In the genomic region with DNA sequence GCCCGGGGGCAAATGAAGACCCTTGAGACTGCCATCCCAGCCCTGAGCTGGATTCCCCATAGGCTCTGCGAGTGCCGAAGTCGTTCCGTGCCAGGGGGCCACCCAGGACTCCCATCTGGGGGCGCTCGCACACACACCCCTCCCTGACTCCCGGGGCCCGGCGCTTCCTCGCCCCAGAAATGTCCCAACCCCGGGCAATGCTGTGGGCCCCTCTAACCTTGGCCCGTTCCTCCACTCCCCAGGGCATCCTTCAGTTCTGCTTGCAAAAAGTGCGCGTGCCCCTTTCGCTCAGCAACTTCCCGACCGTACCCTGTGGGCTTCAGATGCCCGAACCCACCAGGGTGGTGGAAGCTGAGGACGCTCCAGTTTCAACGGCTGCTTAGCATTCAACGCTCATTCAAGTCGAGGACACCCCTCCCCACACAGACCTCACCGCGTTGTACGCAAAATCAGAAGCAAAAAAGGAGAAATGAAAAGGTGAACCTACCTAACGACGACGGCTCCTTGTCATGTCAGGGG, we compare ENCODE assay signal across 8 cellular contexts. TPM values are rescaled to one million over a fixed set of nuclear protein-coding genes. Genes with fewer than 3 reads are reported as not detected.
DNase-seq lines count a peak whose midpoint lies in the region; ATAC-seq and TF ChIP-seq lines count a peak whose summit lies in the region.

No MANE protein-coding gene starts in this region.

- H3K9ac ChIP-seq in BLaER1 treated with 17β-estradiol and CSF1 and Interleukin-3, amounts not matched to agents 10 nM and 100 nM: peak overlapping the region; percentile 76 to 89 (median 82)
- H3K9ac ChIP-seq in OCI-LY3 (ENCODE audit: low read length): peak overlapping the region; percentile 10; the same call in 1 of the 2 replicates
- H3K9ac ChIP-seq in mammary epithelial cell (ENCODE audit: insufficient read depth, low read length): no peak overlapping the region
- H3K9ac ChIP-seq in liver (ENCODE audit: low read depth in 1 of 2, low read length in 2 of 2): no peak overlapping the region
- peak overlapping the region in 3 of 5 donors; percentile 39 to 57 (median 53) for H3K9ac ChIP-seq in subcutaneous abdominal adipose tissue (ENCODE audit: low read length in 5 of 5)

- CTCF ChIA-PET in mammary epithelial cell (lab: Charles Lee; ENCODE audit: low non-redundant PET): no interaction called here

- whole genome bisulfite sequencing in mammary epithelial cell (ENCODE audit: low coverage, missing lambda C conversion rate): 1% methylated on average over 14 of the region's 29 CpGs
- WGBS in liver: 6% methylated on average over 29 of the region's 29 CpGs

- H3K27ac ChIP-seq in BLaER1 treated with 17β-estradiol and CSF1 and Interleukin-3, amounts not matched to agents 10 nM and 100 nM: peak overlapping the region in 10 of 11 experiments; percentile 60 to 85 (median 76); a peak in 21 of 22 replicates
- H3K27ac ChIP-seq in OCI-LY3 (ENCODE audit: low read length) (peak overlapping the region; percentile 21; the same call in 1 of the 2 replicates), mammary epithelial cell (ENCODE audit: insufficient read depth, low read depth, low read length) (no peak overlapping the region), liver (ENCODE audit: low read depth in 1 of 2, low read length in 2 of 2) (peak overlapping the region; percentile 12 to 15), subcutaneous abdominal adipose tissue (ENCODE audit: low read depth, low read length) (no peak overlapping the region)

- no peak for TF ChIP-seq CTCF in OCI-LY3 (IDR thresholded peaks at IDR 0.05; ENCODE audit: low read depth, low read length)
- no peak for TF ChIP-seq CTCF in mammary epithelial cell (conservative IDR thresholded peaks at IDR 0.05 in 1 of 2, IDR thresholded peaks at IDR 0.05 in 1 of 2; ENCODE audit: extremely low read depth in 1 of 2, insufficient read depth in 1 of 2, low read depth in 1 of 2, low read length in 2 of 2)
- no peak for TF ChIP-seq CTCF in liver (IDR thresholded peaks at IDR 0.05; ENCODE audit: low read depth, low read length, missing input control)

- no peak overlapping the region for H2AFZ ChIP-seq in OCI-LY3 (ENCODE audit: low read depth, low read length)
- peak overlapping the region; percentile 85 for H2AFZ ChIP-seq in mammary epithelial cell (ENCODE audit: low read depth, low read length)

- H3K4me3 ChIP-seq in BLaER1 treated with 17β-estradiol and CSF1 and Interleukin-3, amounts not matched to agents 10 nM and 100 nM: peak overlapping the region; percentile 65 to 80 (median 74)
- H3K4me3 ChIP-seq in OCI-LY3 (ENCODE audit: low read length) (peak overlapping the region; percentile 67), mammary epithelial cell (replicated peaks in 1 of 3; ENCODE audit: insufficient read depth in 1 of 3, low read depth in 2 of 3, low read length in 3 of 3) (peak overlapping the region; percentile 31 to 41 (median 35)), liver (ENCODE audit: low read depth in 1 of 3, low read length in 3 of 3) (peak overlapping the region; percentile 41 to 54 (median 42)), subcutaneous abdominal adipose tissue (ENCODE audit: low read depth in 1 of 5, low read length in 5 of 5) (peak overlapping the region; percentile 68 to 86 (median 76))

- peaks cover 57 to 77% (median 64%) of the 10 kb centered on the region in 10 experiments for H3K4me1 ChIP-seq in BLaER1 treated with 17β-estradiol and CSF1 and Interleukin-3, amounts not matched to agents 10 nM and 100 nM
- peaks cover 62% of the 10 kb centered on the region for H3K4me1 ChIP-seq in OCI-LY3 (ENCODE audit: low read length)
- H3K4me1 ChIP-seq in mammary epithelial cell (ENCODE audit: insufficient read depth, low read length): peaks cover 9% of the 10 kb centered on the region
- H3K4me1 ChIP-seq in liver (ENCODE audit: control insufficient read depth in 4 of 4, insufficient read depth in 4 of 4, low read length in 3 of 4): peaks cover 0 to 18% (median 13%) of the 10 kb centered on the region in 4 donors
- peaks cover 3 to 41% (median 32%) of the 10 kb centered on the region in 5 donors for H3K4me1 ChIP-seq in subcutaneous abdominal adipose tissue (ENCODE audit: control insufficient read depth in 5 of 5, insufficient read depth in 5 of 5, low read length in 5 of 5)

- TF ChIP-seq RAD21 in liver (IDR thresholded peaks at IDR 0.05): no peak

- H3K27me3 ChIP-seq in BLaER1 treated with 17β-estradiol and CSF1 and Interleukin-3, amounts not matched to agents 10 nM and 100 nM: no peaks in the 10 kb centered on the region
- no peaks in the 10 kb centered on the region for H3K27me3 ChIP-seq in OCI-LY3 (ENCODE audit: low read depth, low read length)
- peaks cover 18% of the 10 kb centered on the region for H3K27me3 ChIP-seq in mammary epithelial cell (ENCODE audit: insufficient read depth, low read length)
- H3K27me3 ChIP-seq in liver (ENCODE audit: control insufficient read depth in 4 of 4, insufficient read depth in 4 of 4, low read length in 3 of 4): peaks cover 0 to 4% (median 1%) of the 10 kb centered on the region in 4 donors
- peaks cover 0 to 18% (median 15%) of the 10 kb centered on the region in 5 donors for H3K27me3 ChIP-seq in subcutaneous abdominal adipose tissue (ENCODE audit: control insufficient read depth in 5 of 5, insufficient read depth in 4 of 5, low read length in 5 of 5)

- BruUV-seq in mammary epithelial cell (replicated peaks; lab: Mats Ljungman, UMichigan): no TSS peak

- intact Hi-C loops in mammary epithelial cell (cut with micrococcal nuclease): no loop called here

- ATAC-seq in GM21515 (IDR thresholded peaks at IDR 0.05; ENCODE audit: unreplicated experiment) (peak; percentile 50), GM18519 (IDR thresholded peaks at IDR 0.05; ENCODE audit: low FRiP score, unreplicated experiment) (no peak)

- in situ Hi-C loops in mammary epithelial cell (cut with MboI; ENCODE audit: low sequenced_read_pairs in 2 of 2): no loop called here

- H3K36me3 ChIP-seq in BLaER1 treated with 17β-estradiol and CSF1 and Interleukin-3, amounts not matched to agents 10 nM and 100 nM: peaks cover 0 to 31% (median 0%) of the 10 kb centered on the region in 11 experiments; a peak in 11 of 22 replicates
- peaks cover 36% of the 10 kb centered on the region for H3K36me3 ChIP-seq in OCI-LY3 (replicated peaks; ENCODE audit: low read depth, low read length)
- H3K36me3 ChIP-seq in mammary epithelial cell (ENCODE audit: insufficient read depth, low read length): no peaks in the 10 kb centered on the region
- no peaks in the 10 kb centered on the region for H3K36me3 ChIP-seq in liver (ENCODE audit: control insufficient read depth in 4 of 4, insufficient read depth in 3 of 4, low read depth in 1 of 4, low read length in 3 of 4)
- H3K36me3 ChIP-seq in subcutaneous abdominal adipose tissue (ENCODE audit: control insufficient read depth in 5 of 5, insufficient read depth in 5 of 5, low read length in 5 of 5): no peaks in the 10 kb centered on the region

- peaks cover 0 to 16% (median 8%) of the 10 kb centered on the region in 11 experiments; a peak in 12 of 22 replicates for H3K9me3 ChIP-seq in BLaER1 treated with 17β-estradiol and CSF1 and Interleukin-3, amounts not matched to agents 10 nM and 100 nM (replicated peaks in 1 of 11)
- H3K9me3 ChIP-seq in OCI-LY3 (ENCODE audit: insufficient read depth, low read length) (no peaks in the 10 kb centered on the region), mammary epithelial cell (replicated peaks; ENCODE audit: insufficient read depth, low read length) (no peaks in the 10 kb centered on the region), liver (ENCODE audit: control insufficient read depth in 4 of 4, low read length in 3 of 4) (no peaks in the 10 kb centered on the region), subcutaneous abdominal adipose tissue (ENCODE audit: control insufficient read depth in 5 of 5, low read length in 5 of 5) (no peaks in the 10 kb centered on the region)

- H3K79me2 ChIP-seq in OCI-LY3 (ENCODE audit: low read length) (peaks cover 98% of the 10 kb centered on the region), mammary epithelial cell (ENCODE audit: insufficient read depth, low read length) (no peaks in the 10 kb centered on the region)

- DNase-seq in mammary epithelial cell (peak; percentile 16), SHP77 treated with DMSO at 0.1 percent for 48 hours (lab: John Stamatoyannopoulos, UW) (no peak)

- dilution Hi-C loops in mammary epithelial cell (cut with HindIII; ENCODE audit: low sequenced_read_pairs): no loop called here

- peaks cover 0 to 55% (median 0%) of the 10 kb centered on the region in 11 experiments; a peak in 3 of 22 replicates for H4K20me1 ChIP-seq in BLaER1 treated with 17β-estradiol and CSF1 and Interleukin-3, amounts not matched to agents 10 nM and 100 nM
- peaks cover 99% of the 10 kb centered on the region for H4K20me1 ChIP-seq in OCI-LY3 (ENCODE audit: insufficient read depth, low read length)
- no peaks in the 10 kb centered on the region for H4K20me1 ChIP-seq in mammary epithelial cell (ENCODE audit: insufficient read depth, low read length)

- peak overlapping the region; percentile 92 to 99 (median 96) for H3K4me2 ChIP-seq in BLaER1 treated with 17β-estradiol and CSF1 and Interleukin-3, amounts not matched to agents 10 nM and 100 nM
- H3K4me2 ChIP-seq in OCI-LY3 (ENCODE audit: low read length) (peak overlapping the region; percentile 68), mammary epithelial cell (ENCODE audit: insufficient read depth, low read depth, low read length) (peak overlapping the region; percentile 94)

TF ChIP-seq in liver, 16 proteins besides CTCF, POLR2A, EP300 and RAD21 (continues in another document):
- TF ChIP-seq HNF4G (IDR thresholded peaks at IDR 0.05): no peak
- no peak for TF ChIP-seq TAF1 (conservative IDR thresholded peaks at IDR 0.05)
- no peak for TF ChIP-seq YY1 (IDR thresholded peaks at IDR 0.05)
- TF ChIP-seq HNF4A (conservative IDR thresholded peaks at IDR 0.05): no peak
- no peak for TF ChIP-seq FOXA1 (IDR thresholded peaks at IDR 0.05)
- TF ChIP-seq, protein P1, sequence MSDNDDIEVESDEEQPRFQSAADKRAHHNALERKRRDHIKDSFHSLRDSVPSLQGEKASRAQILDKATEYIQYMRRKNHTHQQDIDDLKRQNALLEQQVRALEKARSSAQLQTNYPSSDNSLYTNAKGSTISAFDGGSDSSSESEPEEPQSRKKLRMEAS (IDR thresholded peaks at IDR 0.05): no peak
- TF ChIP-seq, protein P2, sequence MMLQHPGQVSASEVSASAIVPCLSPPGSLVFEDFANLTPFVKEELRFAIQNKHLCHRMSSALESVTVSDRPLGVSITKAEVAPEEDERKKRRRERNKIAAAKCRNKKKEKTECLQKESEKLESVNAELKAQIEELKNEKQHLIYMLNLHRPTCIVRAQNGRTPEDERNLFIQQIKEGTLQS (IDR thresholded peaks at IDR 0.05): no peak
- no peak for TF ChIP-seq EGR1 (IDR thresholded peaks at IDR 0.05; ENCODE audit: low read depth in 2 of 2)
- TF ChIP-seq RXRA (IDR thresholded peaks at IDR 0.05): no peak
- no peak for TF ChIP-seq SP1 (IDR thresholded peaks at IDR 0.05)
- TF ChIP-seq FOXA2 (IDR thresholded peaks at IDR 0.05): no peak
- TF ChIP-seq NR2F2 (IDR thresholded peaks at IDR 0.05): no peak
- TF ChIP-seq GABPA (IDR thresholded peaks at IDR 0.05 in 1 of 2, conservative IDR thresholded peaks at IDR 0.05 in 1 of 2): no peak

RNA-seq across cellular contexts. Expression of a gene that starts 25.4 kb away (rescaled TPM):
- total RNA-seq in mammary epithelial cell (under 1 TPM; under 0.01 to 0.19 TPM), liver (10 to 100 TPM in 1 of 2 donors, 1 to 10 TPM in 1; 5.1 to 10.9 TPM)
- polyA plus RNA-seq in mammary epithelial cell (0.16 TPM), liver (1 to 10 TPM; 1.6 to 2.3 TPM)
- polyA minus RNA-seq in mammary epithelial cell: not detected

Comparison
In these comparisons a context has a peak if more than half of its experiments do, and no peak if none do; other contexts are left out.
1. H3K27ac ChIP-seq: peak in BLaER1 treated with 17β-estradiol and CSF1 and Interleukin-3, amounts not matched to agents 10 nM and 100 nM (10 of 11), OCI-LY3 (single experiment) and liver (2 of 2); none in mammary epithelial cell (single experiment) and subcutaneous abdominal adipose tissue (single experiment).
2. H3K9ac ChIP-seq: peak in BLaER1 treated with 17β-estradiol and CSF1 and Interleukin-3, amounts not matched to agents 10 nM and 100 nM (11 of 11), OCI-LY3 (single experiment) and subcutaneous abdominal adipose tissue (3 of 5); none in mammary epithelial cell (single experiment) and liver (0 of 2).
3. RNA of a gene that starts 25.4 kb away (total RNA-seq): 5.1 to 10.9 TPM in liver; under 0.01 to 0.19 TPM in mammary epithelial cell; every median in the first group is over 4 times any median in the second.
4. Peak in every context shown above with its lines, with median percentiles within 50 percentile points of each other: H3K4me2 ChIP-seq and H3K4me3 ChIP-seq.